Comparison of ENCODE assay signal across 14 cellular contexts in genomic region chr13:45016792-45017425, GRCh38.
"Had no signal": no experiment of that assay in that cellular context is flagged by ENCODE, and none has a peak within 500 bp of the region (broad histone marks: within the 10 kb centered on the region; RNA-seq: fewer than 3 reads in every experiment).

No MANE protein-coding gene starts in this region.

- H3K4me1 Mint-ChIP-seq: naive thymus-derived CD8-positive, alpha-beta T cell; nephron progenitor cell had no signal

- H3K4me3 Mint-ChIP-seq: naive thymus-derived CD8-positive, alpha-beta T cell; nephron progenitor cell; stimulated activated naive B cell treated with anti-CD40 and anti-IgM and Interleukin-4, amounts not matched to agents 10 μg/mL and 1 μg/mL and 100 μg/mL, for 72 hours; stimulated activated naive CD8-positive, alpha-beta T cell treated with anti-CD3 and anti-CD28 coated beads, Interleukin-15, Interleukin-2, amounts not matched to agents 100 ng/mL and 50 ng/mL, for 24 hours had no signal

- DNase-seq: dorsolateral prefrontal cortex; effector CD4-positive, alpha-beta T cell; head of caudate nucleus; left ventricle myocardium superior; lower lobe of right lung; naive thymus-derived CD8-positive, alpha-beta T cell; nephron progenitor cell; stimulated activated CD4-positive, alpha-beta T cell treated with anti-CD3 and anti-CD28 coated beads, Interleukin-12 subunit alpha, Interleukin-12 subunit beta, amount 100 ng/mL, for 4 hours; stimulated activated CD4-positive, alpha-beta T cell treated with anti-CD3 and anti-CD28 coated beads, Interleukin-2, amount 100 ng/mL, for 24 hours; stimulated activated CD4-positive, alpha-beta T cell treated with anti-CD3 and anti-CD28 coated beads, Interleukin-4, amount 100 ng/mL, for 4 hours; stimulated activated naive B cell treated with anti-CD40 and anti-IgM and Interleukin-4, amounts not matched to agents 10 μg/mL and 1 μg/mL and 100 μg/mL, for 72 hours; upper lobe of left lung had no signal

- H3K27me3 Mint-ChIP-seq: naive thymus-derived CD8-positive, alpha-beta T cell; stimulated activated naive B cell treated with anti-CD40 and anti-IgM and Interleukin-4, amounts not matched to agents 10 μg/mL and 1 μg/mL and 100 μg/mL, for 72 hours; stimulated activated naive CD8-positive, alpha-beta T cell treated with anti-CD3 and anti-CD28 coated beads, Interleukin-15, Interleukin-2, amounts not matched to agents 100 ng/mL and 50 ng/mL, for 24 hours had no signal

- H3K9me3 Mint-ChIP-seq: naive thymus-derived CD8-positive, alpha-beta T cell; nephron progenitor cell; stimulated activated naive B cell treated with anti-CD40 and anti-IgM and Interleukin-4, amounts not matched to agents 10 μg/mL and 1 μg/mL and 100 μg/mL, for 72 hours; stimulated activated naive CD8-positive, alpha-beta T cell treated with anti-CD3 and anti-CD28 coated beads, Interleukin-15, Interleukin-2, amounts not matched to agents 100 ng/mL and 50 ng/mL, for 24 hours had no signal

- ATAC-seq: left ventricle myocardium superior; lower lobe of right lung; naive thymus-derived CD8-positive, alpha-beta T cell; sciatic nerve; stimulated activated naive B cell treated with anti-CD40 and anti-IgM and Interleukin-4, amounts not matched to agents 10 μg/mL and 1 μg/mL and 100 μg/mL, for 72 hours had no signal

- H3K27ac Mint-ChIP-seq: naive thymus-derived CD8-positive, alpha-beta T cell; nephron progenitor cell; stimulated activated naive B cell treated with anti-CD40 and anti-IgM and Interleukin-4, amounts not matched to agents 10 μg/mL and 1 μg/mL and 100 μg/mL, for 72 hours; stimulated activated naive CD8-positive, alpha-beta T cell treated with anti-CD3 and anti-CD28 coated beads, Interleukin-15, Interleukin-2, amounts not matched to agents 100 ng/mL and 50 ng/mL, for 24 hours had no signal
